ENCODE assay signal across 1 cellular context in genomic region chr10:3853016-3853415, GRCh38.
TF ChIP-seq lines count a peak whose summit lies in the region.

No MANE protein-coding gene starts in this region.

TF ChIP-seq in HCT116, 20 proteins besides CTCF, POLR2A, EP300 and RAD21 (continued from another document):
- TF ChIP-seq REST (IDR thresholded peaks at IDR 0.05; ENCODE audit: low read depth) = no peak
- TF ChIP-seq SRF (IDR thresholded peaks at IDR 0.05; ENCODE audit: low read depth) = no peak
- no peak for TF ChIP-seq SP1 (IDR thresholded peaks at IDR 0.05; ENCODE audit: low read depth)
- TF ChIP-seq YY1 (IDR thresholded peaks at IDR 0.05; ENCODE audit: extremely low read depth, insufficient replicate concordance, low read depth, low read length) = no peak
- no peak for TF ChIP-seq CEBPB (IDR thresholded peaks at IDR 0.05; ENCODE audit: low read depth)
